15 cellular contexts compared by ENCODE assay signal in genomic region chr5:87252283-87252605, GRCh38. TPM values are rescaled to one million over a fixed set of nuclear protein-coding genes. Genes with fewer than 3 reads are reported as not detected.
DNase-seq lines count a peak whose midpoint lies in the region; ATAC-seq, FAIRE-seq and TF ChIP-seq lines count a peak whose summit lies in the region.
"Had no signal": no experiment of that assay in that cellular context is flagged by ENCODE, and none has a peak within 500 bp of the region (broad histone marks: within the 10 kb centered on the region; RNA-seq: fewer than 3 reads in every experiment).

No MANE protein-coding gene starts in this region.

- H3K4me1 ChIP-seq in H1 (replicated peaks in 1 of 4; ENCODE audit: control insufficient read depth in 3 of 4, insufficient read depth in 4 of 4, low read length in 3 of 4) (no peaks in the 10 kb centered on the region), sigmoid colon (no peaks in the 10 kb centered on the region)
- H3K4me1 ChIP-seq: BLaER1, Caco-2 had no signal

- H3K4me3 ChIP-seq in H1 (ENCODE audit: extremely low read depth in 1 of 4, insufficient read depth in 2 of 4, low read depth in 3 of 4, low read length in 4 of 4), result no peak overlapping the region
- H3K4me3 ChIP-seq in sigmoid colon, result no peak overlapping the region
- H3K4me3 ChIP-seq: BLaER1 had no signal

- H3K27ac Mint-ChIP-seq in stimulated activated naive CD8-positive, alpha-beta T cell treated with anti-CD3 and anti-CD28 coated beads, Interleukin-15, amount 100 ng/mL, for 72 hours, result no peak overlapping the region
- H3K27ac Mint-ChIP-seq in naive thymus-derived CD8-positive, alpha-beta T cell, result no peak overlapping the region
- H3K27ac Mint-ChIP-seq: CD8-positive, alpha-beta memory T cell had no signal

- no peak overlapping the region for H4K5ac ChIP-seq in H1 (ENCODE audit: insufficient read length, low read depth, low read length)

- CTCF ChIA-PET in H1 (lab: Charles Lee; ENCODE audit: partially characterized antibody), result interaction anchor here (1.3 kb wide), 1 partner anchor 13 kb away, joined by 3 read pairs; no protein-coding TSS in a partner anchor

- no peak overlapping the region for H2AK5ac ChIP-seq in H1 (ENCODE audit: low read depth, low read length)

- no peak overlapping the region for H4K91ac ChIP-seq in H1 (replicated peaks; ENCODE audit: insufficient read length, low read length)

- TF ChIP-seq POLR2A in H1 (IDR thresholded peaks at IDR 0.05; ENCODE audit: control extremely low read depth in 1 of 2, low read depth in 2 of 2, low read length in 2 of 2) (no peak), sigmoid colon (IDR thresholded peaks at IDR 0.05) (no peak)

- H2BK120ac ChIP-seq in H1 (replicated peaks; ENCODE audit: low read depth, low read length), result no peak overlapping the region

- no peak for TF ChIP-seq EP300 in H1 (IDR thresholded peaks at IDR 0.05; ENCODE audit: borderline replicate concordance in 1 of 2, low read depth in 2 of 2, low read length in 2 of 2)
- TF ChIP-seq EP300 in sigmoid colon (IDR thresholded peaks at IDR 0.05), result no peak

- H3K4me2 ChIP-seq in H1 (ENCODE audit: insufficient read depth in 1 of 2, low read depth in 2 of 2, low read length in 2 of 2), result no peak overlapping the region
- H3K4me2 ChIP-seq: BLaER1, KMS-11 had no signal

- no peak overlapping the region for H2BK12ac ChIP-seq in H1 (ENCODE audit: low read depth, low read length)

- H3K9me3 ChIP-seq in H1 (ENCODE audit: insufficient read depth in 2 of 2, low read depth in 1 of 2, low read length in 1 of 2) (no peaks in the 10 kb centered on the region), sigmoid colon (no peaks in the 10 kb centered on the region)

- no peak overlapping the region for H3K4ac ChIP-seq in H1 (replicated peaks; ENCODE audit: insufficient read length, low read depth, low read length)

- TF ChIP-seq CTCF in H1 (IDR thresholded peaks at IDR 0.05; ENCODE audit: control extremely low read depth in 1 of 3, insufficient read depth in 1 of 3, low read depth in 1 of 3, low read length in 3 of 3) (no peak), sigmoid colon (IDR thresholded peaks at IDR 0.05) (no peak)

- peak overlapping the region; percentile 44; the same call in 1 of the 2 replicates for H2AFZ ChIP-seq in H1 (ENCODE audit: low read length)

- no peaks in the 10 kb centered on the region; the same call in 1 of the 2 replicates for H3K23me2 ChIP-seq in H1 (ENCODE audit: low read depth, low read length)

- intact Hi-C loops in sigmoid colon (cut with DNase I), result no loop called here

- no peak overlapping the region for H3K4me3 Mint-ChIP-seq in stimulated activated naive CD8-positive, alpha-beta T cell treated with anti-CD3 and anti-CD28 coated beads, Interleukin-15, amount 100 ng/mL, for 72 hours
- H3K4me3 Mint-ChIP-seq in naive thymus-derived CD8-positive, alpha-beta T cell, result no peak overlapping the region
- H3K4me3 Mint-ChIP-seq: CD8-positive, alpha-beta memory T cell had no signal

- POLR2A ChIA-PET in H1 (lab: Charles Lee; ENCODE audit: partially characterized antibody), result no interaction called here
- POLR2A ChIA-PET in naive thymus-derived CD8-positive, alpha-beta T cell (lab: Charles Lee), result no interaction called here

- no peak overlapping the region for H3K56ac ChIP-seq in H1 (replicated peaks; ENCODE audit: insufficient read length, low read depth, low read length)

- ATAC-seq in stimulated activated naive CD8-positive, alpha-beta T cell treated with anti-CD3 and anti-CD28 coated beads, Interleukin-15, amount 100 ng/mL, for 72 hours, result peak; percentile 23
- ATAC-seq in stimulated activated naive CD8-positive, alpha-beta T cell treated with anti-CD3 and anti-CD28 coated beads, Interleukin-15, Interleukin-2, amounts not matched to agents 100 U/mL and 50 U/mL, for 24 hours, result no peak
- ATAC-seq in HG03457 (IDR thresholded peaks at IDR 0.05; ENCODE audit: unreplicated experiment), result no peak
- no peak for ATAC-seq in naive thymus-derived CD8-positive, alpha-beta T cell

- H3K27ac ChIP-seq in H1 (ENCODE audit: low read depth, low read length), result no peak overlapping the region
- H3K27ac ChIP-seq in sigmoid colon, result no peak overlapping the region
- H3K27ac ChIP-seq: 22Rv1, BLaER1, KMS-11 had no signal

- no peak overlapping the region for H2BK15ac ChIP-seq in H1 (ENCODE audit: low read length)

- H3K4me1 Mint-ChIP-seq in stimulated activated naive CD8-positive, alpha-beta T cell treated with anti-CD3 and anti-CD28 coated beads, Interleukin-15, amount 100 ng/mL, for 72 hours, result no peaks in the 10 kb centered on the region
- peaks cover 0 to 2% (median 1%) of the 10 kb centered on the region in 4 donors for H3K4me1 Mint-ChIP-seq in naive thymus-derived CD8-positive, alpha-beta T cell
- H3K4me1 Mint-ChIP-seq: CD8-positive, alpha-beta memory T cell had no signal

- no peak overlapping the region for H2BK20ac ChIP-seq in H1 (ENCODE audit: low read length)

- no peak overlapping the region for H2BK5ac ChIP-seq in H1 (ENCODE audit: low read depth, low read length)

- no peaks in the 10 kb centered on the region for H3K36me3 Mint-ChIP-seq in naive thymus-derived CD8-positive, alpha-beta T cell
- H3K36me3 Mint-ChIP-seq: CD8-positive, alpha-beta memory T cell had no signal

- H3K18ac ChIP-seq in H1 (ENCODE audit: extremely low read depth, low read length), result no peak overlapping the region

- H3K27me3 Mint-ChIP-seq in stimulated activated naive CD8-positive, alpha-beta T cell treated with anti-CD3 and anti-CD28 coated beads, Interleukin-15, amount 100 ng/mL, for 72 hours, result no peaks in the 10 kb centered on the region
- no peaks in the 10 kb centered on the region for H3K27me3 Mint-ChIP-seq in naive thymus-derived CD8-positive, alpha-beta T cell

- H3K27me3 ChIP-seq in H1 (replicated peaks in 1 of 4; ENCODE audit: control insufficient read depth in 3 of 4, extremely low read depth in 1 of 4, insufficient read depth in 3 of 4, low read length in 3 of 4) (no peaks in the 10 kb centered on the region), sigmoid colon (no peaks in the 10 kb centered on the region)
- H3K27me3 ChIP-seq: BLaER1 had no signal

- no peak for FAIRE-seq in H1 (lab: Jason Lieb, UNC)

- peak overlapping the region; percentile 68; the same call in 1 of the 2 replicates for H4K8ac ChIP-seq in H1 (ENCODE audit: extremely low read depth, insufficient read depth, low read length)

- TF ChIP-seq RAD21 in H1 (IDR thresholded peaks at IDR 0.05 in 1 of 2, conservative IDR thresholded peaks at IDR 0.05 in 1 of 2; ENCODE audit: low read depth in 2 of 2, low read length in 2 of 2), result no peak

- H3K9ac ChIP-seq in H1 (replicated peaks in 1 of 4; ENCODE audit: extremely low read depth in 1 of 4, low read depth in 3 of 4, low read length in 3 of 4), result no peak overlapping the region
- H3K9ac ChIP-seq: BLaER1, KMS-11 had no signal

- no peaks in the 10 kb centered on the region for H3K79me2 ChIP-seq in H1 (ENCODE audit: control insufficient read depth in 1 of 2, insufficient read depth in 2 of 2, low read length in 2 of 2)

- no peak for DNase-seq in stimulated activated naive CD8-positive, alpha-beta T cell treated with anti-CD3 and anti-CD28 coated beads, Interleukin-15, amount 100 ng/mL, for 72 hours
- DNase-seq in stimulated activated naive CD8-positive, alpha-beta T cell treated with anti-CD3 and anti-CD28 coated beads, Interleukin-15, Interleukin-2, amounts not matched to agents 100 U/mL and 50 U/mL, for 24 hours, result no peak
- no peak for DNase-seq in H1 (ENCODE audit: low read depth in 1 of 2, low spot score in 2 of 2)
- DNase-seq in sigmoid colon, result peak; percentile 58
- DNase-seq in Ammon's horn (ENCODE audit: low spot score), result no peak
- DNase-seq in naive thymus-derived CD8-positive, alpha-beta T cell, result no peak
- DNase-seq in NCI-H748 treated with DMSO at 0.1 percent for 48 hours (lab: John Stamatoyannopoulos, UW), result no peak
- DNase-seq: Caco-2; CD8-positive, alpha-beta memory T cell; DND-41; GF-D8 had no signal

- H3K23ac ChIP-seq in H1 (ENCODE audit: insufficient read length), result no peak overlapping the region

- H3K36me3 ChIP-seq in H1 (ENCODE audit: control insufficient read depth in 2 of 4, insufficient read depth in 4 of 4, low read length in 3 of 4) (no peaks in the 10 kb centered on the region), sigmoid colon (no peaks in the 10 kb centered on the region)
- H3K36me3 ChIP-seq: BLaER1 had no signal

- H3K79me1 ChIP-seq in H1 (ENCODE audit: low read depth, low read length), result no peaks in the 10 kb centered on the region

- H3K9me3 Mint-ChIP-seq in stimulated activated naive CD8-positive, alpha-beta T cell treated with anti-CD3 and anti-CD28 coated beads, Interleukin-15, amount 100 ng/mL, for 72 hours, result no peaks in the 10 kb centered on the region
- H3K9me3 Mint-ChIP-seq in naive thymus-derived CD8-positive, alpha-beta T cell, result no peaks in the 10 kb centered on the region
- H3K9me3 Mint-ChIP-seq: CD8-positive, alpha-beta memory T cell had no signal

- 92% methylated on average over 16 of the region's 16 CpGs; no CpG with 5 or more reads in 1 of the 2 experiments for WGBS in H1 (ENCODE audit: extremely low coverage in 1 of 2, insufficient coverage in 1 of 2, insufficient read length in 1 of 2, insufficient replicate concordance in 2 of 2, low coverage in 1 of 2, low lambda C conversion rate in 2 of 2, missing lambda C conversion rate in 1 of 2), 2 experiments
- 97 to 98% methylated on average over 16 of the region's 16 CpGs for WGBS in sigmoid colon, 2 donors

- H3K14ac ChIP-seq in H1 (ENCODE audit: insufficient read length), result no peak overlapping the region

- H4K20me1 ChIP-seq in H1 (replicated peaks in 1 of 2; ENCODE audit: control insufficient read depth in 1 of 2, insufficient read depth in 2 of 2, low read length in 2 of 2), result no peaks in the 10 kb centered on the region
- H4K20me1 ChIP-seq: BLaER1 had no signal

TF ChIP-seq in H1, 55 proteins besides CTCF, POLR2A, EP300 and RAD21 (continues in another document):
- TF ChIP-seq SIN3A (conservative IDR thresholded peaks at IDR 0.05 in 1 of 2, IDR thresholded peaks at IDR 0.05 in 1 of 2; ENCODE audit: low read depth in 1 of 2, low read length in 2 of 2), result no peak
- no peak for TF ChIP-seq NANOG (IDR thresholded peaks at IDR 0.05; ENCODE audit: insufficient read depth, low read depth, low read length, poor library complexity, severe bottlenecking)

RNA-seq across cellular contexts. Expression of gene RASA1, which starts 15.4 kb away (rescaled TPM):
- 33.7 and 33.8 TPM in 2 replicates for total RNA-seq in H1 (2021; fragmentation: NEBNext Ultra II Directional; extraction: Animal tissue kit (Norgen Biotek cat#: 25700))
- polyA plus RNA-seq in H1 (2011; rRNA removed) (11.2 and 15.9 TPM in 2 replicates), sigmoid colon (10 to 100 TPM in 2 of 3 donors, 1 to 10 TPM in 1; 9.0 to 18.0 (median 11.8) TPM)
- polyA plus RNA-seq in H1 (2011; cell fraction: cytosol; rRNA removed), result 21.3 TPM
- 15.2 TPM for polyA plus RNA-seq in H1 (2011; cell fraction: nucleus; rRNA removed)
- 15.4 to 25.0 TPM (median 19.3 TPM) in 4 replicates for polyA plus RNA-seq in H1 (2012, experiment 1 of 2)
- polyA plus RNA-seq in H1 (2012, experiment 2 of 2), result 1.5 TPM
- 18.7 TPM for polyA plus RNA-seq in H1 (2013, experiment 1 of 2)
- polyA plus RNA-seq in H1 (2013, experiment 2 of 2), result 18.2 TPM
- 23.8 and 32.5 TPM in 2 replicates for polyA minus RNA-seq in H1 (2011; rRNA and poly(A)+ RNA removed)
- polyA minus RNA-seq in H1 (2011; cell fraction: cytosol; rRNA and poly(A)+ RNA removed), result 16.3 TPM
- 36.5 TPM for polyA minus RNA-seq in H1 (2011; cell fraction: nucleus; rRNA and poly(A)+ RNA removed)
- 10 to 100 TPM; 22.7 to 30.0 (median 25.3) TPM for total RNA-seq in sigmoid colon
- total RNA-seq in naive thymus-derived CD8-positive, alpha-beta T cell, result 10 to 100 TPM; 25.0 to 26.1 TPM
- 1 to 10 TPM; 3.4 to 7.7 (median 3.6) TPM for polyA plus RNA-seq in naive thymus-derived CD8-positive, alpha-beta T cell
